Comparison of ENCODE assay signal across 28 cellular contexts in the genomic region with DNA sequence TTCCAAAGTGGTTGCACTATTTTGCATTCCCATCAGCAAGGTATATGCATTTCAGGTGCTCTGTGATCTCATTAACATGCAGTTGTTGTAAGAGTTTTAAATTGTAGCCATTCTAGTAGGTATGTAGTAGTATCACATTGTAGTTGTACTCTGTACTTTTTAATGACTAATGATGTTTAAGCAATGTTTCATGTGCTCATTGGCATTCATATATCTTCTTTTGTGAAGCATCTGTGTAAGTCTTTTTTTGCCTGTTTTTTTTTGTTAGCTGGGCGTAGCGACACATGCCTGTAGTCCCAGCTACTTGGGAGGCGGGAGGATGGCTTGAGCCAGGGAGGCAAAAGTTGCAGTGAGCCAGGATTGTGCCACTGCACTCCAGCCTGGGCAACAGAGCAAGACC. TPM values are rescaled to one million over a fixed set of nuclear protein-coding genes. Genes with fewer than 3 reads are reported as not detected.
A peak's percentile ranks its signal among the peaks of the same experiment; 100 is the strongest.
DNase-seq lines count a peak whose midpoint lies in the region; ATAC-seq, FAIRE-seq and TF ChIP-seq lines count a peak whose summit lies in the region.
"Had no signal": no experiment of that assay in that cellular context is flagged by ENCODE, and none has a peak within 500 bp of the region (broad histone marks: within the 10 kb centered on the region; RNA-seq: fewer than 3 reads in every experiment).

No MANE protein-coding gene starts in this region.

- POLR2A ChIA-PET in WTC11 (lab: Charles Lee) = no interaction called here

- H3K27me3 ChIP-seq in bronchial epithelial cell (ENCODE audit: control insufficient read depth, insufficient read depth, low read length) (no peaks in the 10 kb centered on the region), esophagus squamous epithelium (peaks cover 0 to 40% (median 0%) of the 10 kb centered on the region in 4 donors), mammary epithelial cell (ENCODE audit: insufficient read depth, low read length) (no peaks in the 10 kb centered on the region)
- H3K27me3 ChIP-seq: BE2C, BLaER1 had no signal

- in situ Hi-C loops in mammary epithelial cell (cut with MboI; ENCODE audit: low sequenced_read_pairs in 2 of 2) = no loop called here

- H4K20me1 ChIP-seq in mammary epithelial cell (ENCODE audit: insufficient read depth, low read length) = no peaks in the 10 kb centered on the region
- H4K20me1 ChIP-seq: BLaER1 had no signal

- TF ChIP-seq POLR2A in esophagus squamous epithelium (IDR thresholded peaks at IDR 0.05) = no peak

- no peak overlapping the region for H2AFZ ChIP-seq in mammary epithelial cell (ENCODE audit: low read depth, low read length)

- DNase-seq in WTC11 (ENCODE audit: low spot score) = no peak
- DNase-seq in bronchial epithelial cell (ENCODE audit: low read depth) = peak; percentile 76
- DNase-seq in epithelial cell of prostate (ENCODE audit: low read depth, low spot score) = no peak
- no peak for DNase-seq in esophagus squamous epithelium (lab: John Stamatoyannopoulos, UW)
- no peak for DNase-seq in NCI-H345 treated with DMSO at 0.1 percent for 48 hours (lab: John Stamatoyannopoulos, UW; ENCODE audit: unreplicated experiment)
- DNase-seq in DMS79 treated with DMSO at 0.1 percent for 48 hours (lab: John Stamatoyannopoulos, UW) = no peak
- DNase-seq in mammary epithelial cell = no peak
- DNase-seq in NCI-H1417 (lab: John Stamatoyannopoulos, UW) = no peak
- DNase-seq: 8988T; ACHN; BE2C; C1 segment of cervical spinal cord; CD4-positive, alpha-beta memory T cell; CD4-positive, CD25-positive, alpha-beta regulatory T cell; CD8-positive, alpha-beta memory T cell; COR-L47; DMS 273 treated with DMSO at 0.1 percent for 48 hours; DMS153; DMS53; DMS79; GF-D8 had no signal

- H3K9ac ChIP-seq in mammary epithelial cell (ENCODE audit: insufficient read depth, low read length) = no peak overlapping the region
- H3K9ac ChIP-seq: BLaER1 had no signal

- intact Hi-C loops in esophagus squamous epithelium (cut with DNase I) = no loop called here
- intact Hi-C loops in mammary epithelial cell (cut with micrococcal nuclease) = no loop called here

- TF ChIP-seq CTCF in WTC11 (IDR thresholded peaks at IDR 0.05) (no peak), bronchial epithelial cell (IDR thresholded peaks at IDR 0.05; ENCODE audit: insufficient read depth, low read length, severe bottlenecking) (no peak), esophagus squamous epithelium (IDR thresholded peaks at IDR 0.05) (no peak), mammary epithelial cell (conservative IDR thresholded peaks at IDR 0.05 in 1 of 2, IDR thresholded peaks at IDR 0.05 in 1 of 2; ENCODE audit: extremely low read depth in 1 of 2, insufficient read depth in 1 of 2, low read depth in 1 of 2, low read length in 2 of 2) (no peak)

- H3K4me3 Mint-ChIP-seq in WTC11 = no peak overlapping the region
- H3K4me3 Mint-ChIP-seq: CD14-positive monocyte; CD4-positive, alpha-beta memory T cell; CD4-positive, CD25-positive, alpha-beta regulatory T cell; CD8-positive, alpha-beta memory T cell had no signal

- peak overlapping the region; percentile 46 for H3K27ac ChIP-seq in epithelial cell of prostate
- peak overlapping the region; percentile 79 to 94 (median 90) for H3K27ac ChIP-seq in esophagus squamous epithelium
- no peak overlapping the region for H3K27ac ChIP-seq in mammary epithelial cell (ENCODE audit: insufficient read depth, low read depth, low read length)
- H3K27ac ChIP-seq: BLaER1 had no signal

- CTCF ChIA-PET in WTC11 (lab: Charles Lee) (interaction anchor here (4.0 kb wide), 1 partner anchor 20 kb away, joined by 19 read pairs; no protein-coding TSS in a partner anchor), mammary epithelial cell (lab: Charles Lee; ENCODE audit: low non-redundant PET) (no interaction called here)

- no peaks in the 10 kb centered on the region for H3K36me3 Mint-ChIP-seq in WTC11
- H3K36me3 Mint-ChIP-seq: CD14-positive monocyte; CD4-positive, alpha-beta memory T cell; CD4-positive, CD25-positive, alpha-beta regulatory T cell; CD8-positive, alpha-beta memory T cell had no signal

- H3K4me3 ChIP-seq in bronchial epithelial cell (ENCODE audit: low read depth, low read length) (no peak overlapping the region), esophagus squamous epithelium (no peak overlapping the region), mammary epithelial cell (replicated peaks in 1 of 3; ENCODE audit: insufficient read depth in 1 of 3, low read depth in 2 of 3, low read length in 3 of 3) (no peak overlapping the region)
- H3K4me3 ChIP-seq: BLaER1 had no signal

- dilution Hi-C loops in mammary epithelial cell (cut with HindIII; ENCODE audit: low sequenced_read_pairs) = loop anchor here (10.0 kb wide), 1 partner anchor 434 kb away; no protein-coding TSS in a partner anchor

- H3K36me3 ChIP-seq in bronchial epithelial cell (ENCODE audit: control insufficient read depth, insufficient read depth, low read length) (no peaks in the 10 kb centered on the region), esophagus squamous epithelium (no peaks in the 10 kb centered on the region), mammary epithelial cell (ENCODE audit: insufficient read depth, low read length) (no peaks in the 10 kb centered on the region)
- H3K36me3 ChIP-seq: BE2C, BLaER1 had no signal

- H3K4me2 ChIP-seq in mammary epithelial cell (ENCODE audit: insufficient read depth, low read depth, low read length) = no peak overlapping the region
- H3K4me2 ChIP-seq: BLaER1 had no signal

- peaks cover 16% of the 10 kb centered on the region for H3K4me1 Mint-ChIP-seq in WTC11
- H3K4me1 Mint-ChIP-seq: CD14-positive monocyte; CD4-positive, alpha-beta memory T cell; CD4-positive, CD25-positive, alpha-beta regulatory T cell; CD8-positive, alpha-beta memory T cell had no signal

- no TSS peak for BruUV-seq in mammary epithelial cell (replicated peaks; lab: Mats Ljungman, UMichigan)

- ATAC-seq in WTC11 = no peak

- peaks cover 8% of the 10 kb centered on the region for H3K9me3 Mint-ChIP-seq in WTC11

- no peak overlapping the region for H3K27ac Mint-ChIP-seq in WTC11
- H3K27ac Mint-ChIP-seq: CD14-positive monocyte; CD4-positive, alpha-beta memory T cell; CD4-positive, CD25-positive, alpha-beta regulatory T cell; CD8-positive, alpha-beta memory T cell had no signal

- 30 to 65% methylated on average over 3 of the region's 3 CpGs for WGBS in esophagus squamous epithelium, 2 donors
- 97% methylated on average over 3 of the region's 3 CpGs for WGBS in mammary epithelial cell (ENCODE audit: low coverage, missing lambda C conversion rate)

- no peak for FAIRE-seq in bronchial epithelial cell (lab: Jason Lieb, UNC)
- FAIRE-seq: A204.1, G401.6, GM12891, GM19239 had no signal

- H3K27me3 Mint-ChIP-seq in WTC11 (ENCODE audit: low read depth) = peaks cover 12% of the 10 kb centered on the region

- no peaks in the 10 kb centered on the region for H3K79me2 ChIP-seq in mammary epithelial cell (ENCODE audit: insufficient read depth, low read length)

- H3K9me3 ChIP-seq in esophagus squamous epithelium (no peaks in the 10 kb centered on the region), mammary epithelial cell (replicated peaks; ENCODE audit: insufficient read depth, low read length) (no peaks in the 10 kb centered on the region)
- H3K9me3 ChIP-seq: BE2C had no signal

- peaks cover 22 to 79% (median 25%) of the 10 kb centered on the region in 3 donors for H3K4me1 ChIP-seq in esophagus squamous epithelium
- H3K4me1 ChIP-seq in mammary epithelial cell (ENCODE audit: insufficient read depth, low read length) = peaks cover 15% of the 10 kb centered on the region
- H3K4me1 ChIP-seq: BLaER1 had no signal

TF ChIP-seq in WTC11, 78 proteins besides CTCF, POLR2A, EP300 and RAD21:
- TF ChIP-seq CREB1 (CRISPR knock-in tag; IDR thresholded peaks at IDR 0.05) (no peak), ZNF121 (CRISPR knock-in tag; IDR thresholded peaks at IDR 0.05) (0 out of 2 replicates have a peak, but pooled peaks have one; percentile 58)

RNA-seq across cellular contexts. Expression of gene TRIM29, which starts 11.3 kb away (rescaled TPM):
- total RNA-seq in WTC11 (2021) (0.11 to 0.39 TPM (median 0.27 TPM) in 3 replicates), bronchial epithelial cell (146 and 441 TPM in 2 replicates), esophagus squamous epithelium (1,000 to 10,000 TPM in 1 of 4 donors, 100 to 1,000 TPM in 3; 691 to 1,472 (median 816) TPM), mammary epithelial cell (100 to 1,000 TPM; 256 to 341 TPM)
- polyA plus RNA-seq in mammary epithelial cell = 315 TPM
- 668 TPM for polyA minus RNA-seq in mammary epithelial cell
- total RNA-seq: A673; CD4-positive, alpha-beta memory T cell; CD4-positive, CD25-positive, alpha-beta regulatory T cell; CD8-positive, alpha-beta memory T cell had no signal
- polyA plus RNA-seq: CD14-positive monocyte; CD4-positive, alpha-beta memory T cell; CD4-positive, CD25-positive, alpha-beta regulatory T cell; CD8-positive, alpha-beta memory T cell had no signal

Comparison
In these comparisons a context has a peak if more than half of its experiments do, and no peak if none do; other contexts are left out.
1. RNA of gene TRIM29, which starts 11.3 kb away (total RNA-seq): 691 to 1,472 TPM in esophagus squamous epithelium, 256 to 341 TPM in mammary epithelial cell and 146 to 441 TPM in bronchial epithelial cell; 0.11 to 0.39 TPM in WTC11; every median in the first group is over 100 times any median in the second.